18 cellular contexts compared by ENCODE assay signal in genomic region chr4:82500106-82500738, GRCh38.
DNase-seq lines count a peak whose midpoint lies in the region; ATAC-seq, FAIRE-seq and TF ChIP-seq lines count a peak whose summit lies in the region.
"Had no signal": no experiment of that assay in that cellular context is flagged by ENCODE, and none has a peak within 500 bp of the region (broad histone marks: within the 10 kb centered on the region; RNA-seq: fewer than 3 reads in every experiment).

No MANE protein-coding gene starts in this region.

- no peak overlapping the region; the same call in 1 of the 2 replicates for H2AFZ ChIP-seq in SK-N-SH (ENCODE audit: low read depth)
- no peak overlapping the region for H2AFZ ChIP-seq in astrocyte (ENCODE audit: low read depth, low read length)

- H3K4me1 Mint-ChIP-seq in astrocyte (ENCODE audit: low read depth, unreplicated experiment), result peaks cover 3% of the 10 kb centered on the region
- H3K4me1 Mint-ChIP-seq: B cell had no signal

- no peak overlapping the region for H3K4me3 Mint-ChIP-seq in astrocyte (ENCODE audit: unreplicated experiment)
- H3K4me3 Mint-ChIP-seq: activated T-cell treated with anti-CD3 and anti-CD28 coated beads, Interleukin-2, amount 50 U/mL, for 24 hours; B cell; stimulated activated naive B cell treated with anti-CD40 and anti-IgM and Interleukin-4, amounts not matched to agents 10 μg/mL and 1 μg/mL and 100 μg/mL, for 72 hours; T-helper 1 cell treated with Interleukin-12 subunit alpha and Interleukin-12 subunit beta and Interleukin-4 antibody, amounts not matched to agents 30 μg/mL and 1 μg/mL, for 36 hours had no signal

- H3K36me3 ChIP-seq in SK-N-SH (replicated peaks in 1 of 2; ENCODE audit: control insufficient read depth in 1 of 2, insufficient read depth in 2 of 2, low read length in 1 of 2), result no peaks in the 10 kb centered on the region
- no peaks in the 10 kb centered on the region for H3K36me3 ChIP-seq in astrocyte (ENCODE audit: insufficient read depth, low read length)
- no peaks in the 10 kb centered on the region for H3K36me3 ChIP-seq in tibial artery
- H3K36me3 ChIP-seq: adrenal gland had no signal

- POLR2A ChIA-PET in SK-N-SH (lab: Yijun Ruan, JAX), result no interaction called here

- H3K27ac Mint-ChIP-seq in astrocyte (ENCODE audit: unreplicated experiment), result no peak overlapping the region
- H3K27ac Mint-ChIP-seq: activated T-cell treated with anti-CD3 and anti-CD28 coated beads, Interleukin-2, amount 50 U/mL, for 24 hours; B cell; stimulated activated naive B cell treated with anti-CD40 and anti-IgM and Interleukin-4, amounts not matched to agents 10 μg/mL and 1 μg/mL and 100 μg/mL, for 72 hours; T-helper 1 cell treated with Interleukin-12 subunit alpha and Interleukin-12 subunit beta and Interleukin-4 antibody, amounts not matched to agents 30 μg/mL and 1 μg/mL, for 36 hours had no signal

- H3K4me2 ChIP-seq in SK-N-SH (no peak overlapping the region), astrocyte (ENCODE audit: low read length) (peak overlapping the region; percentile 9)

- H3K9me3 ChIP-seq in SK-N-SH, result no peaks in the 10 kb centered on the region
- no peaks in the 10 kb centered on the region for H3K9me3 ChIP-seq in astrocyte (ENCODE audit: insufficient read depth, low read depth, low read length)
- H3K9me3 ChIP-seq in tibial artery, result no peaks in the 10 kb centered on the region
- H3K9me3 ChIP-seq: adrenal gland had no signal

- H3K9ac ChIP-seq in SK-N-SH (no peak overlapping the region), astrocyte (ENCODE audit: low read length) (no peak overlapping the region)

- H3K4me1 ChIP-seq in SK-N-SH (ENCODE audit: control insufficient read depth in 1 of 2, insufficient read depth in 2 of 2, low read depth in 1 of 2, low read length in 1 of 2) (peaks cover 0 to 6% of the 10 kb centered on the region in 2 experiments; a peak in 1 of 4 replicates), astrocyte (ENCODE audit: insufficient read depth, low read length) (no peaks in the 10 kb centered on the region), tibial artery (no peaks in the 10 kb centered on the region)
- H3K4me1 ChIP-seq: adrenal gland had no signal

- intact Hi-C loops in sciatic nerve (cut with DNase I) (no loop called here), tibial artery (cut with DNase I; ENCODE audit: low total_unique reads) (no loop called here)

- no peaks in the 10 kb centered on the region for H4K20me1 ChIP-seq in SK-N-SH (ENCODE audit: insufficient read depth)
- H4K20me1 ChIP-seq in astrocyte (ENCODE audit: insufficient read depth, low read length), result no peaks in the 10 kb centered on the region

- H3K27me3 ChIP-seq in SK-N-SH (ENCODE audit: insufficient read depth) (no peaks in the 10 kb centered on the region), astrocyte (ENCODE audit: insufficient read depth, low read length) (no peaks in the 10 kb centered on the region), tibial artery (no peaks in the 10 kb centered on the region)
- H3K27me3 ChIP-seq: adrenal gland had no signal

- no peaks in the 10 kb centered on the region for H3K36me3 Mint-ChIP-seq in astrocyte (ENCODE audit: low read depth, unreplicated experiment)

- H3K79me2 ChIP-seq in SK-N-SH (ENCODE audit: insufficient read depth) (no peaks in the 10 kb centered on the region), astrocyte (ENCODE audit: insufficient read depth, low read length) (no peaks in the 10 kb centered on the region)

- TF ChIP-seq EP300 in SK-N-SH (IDR thresholded peaks at IDR 0.05; ENCODE audit: borderline replicate concordance in 1 of 2, low read depth in 1 of 2, low read length in 1 of 2), result no peak

- DNase-seq in SK-N-SH (no peak), NCI-H1417 treated with DMSO at 0.1 percent for 48 hours (lab: John Stamatoyannopoulos, UW) (peak; percentile 97), astrocyte (ENCODE audit: low read depth) (peak; percentile 39), sciatic nerve (ENCODE audit: low spot score) (no peak), tibial artery (no peak)
- DNase-seq in effector CD4-positive, alpha-beta T cell, result no peak
- DNase-seq: activated CD4-positive, alpha-beta T cell treated with anti-CD3 and anti-CD28 coated beads for 4 hours; activated T-cell treated with anti-CD3 and anti-CD28 coated beads, Interleukin-2, amount 50 U/mL, for 24 hours; adrenal gland; stimulated activated CD4-positive, alpha-beta T cell treated with anti-CD3 and anti-CD28 coated beads, Interleukin-4, amount 100 ng/mL, for 4 hours; stimulated activated naive B cell treated with anti-CD40 and anti-IgM and Interleukin-4, amounts not matched to agents 10 μg/mL and 1 μg/mL and 100 μg/mL, for 72 hours had no signal

- CTCF ChIA-PET in SK-N-SH (lab: Yijun Ruan, JAX), result interaction anchor here (1.5 kb wide), 1 partner anchor 222 kb away, joined by 5 read pairs; no protein-coding TSS in a partner anchor

- ATAC-seq in SK-N-SH treated with all-trans-retinoic acid at 6 μM for 48 hours (peak; percentile 61), sciatic nerve (peak; percentile 36), GM19324 (IDR thresholded peaks at IDR 0.05; ENCODE audit: low FRiP score, unreplicated experiment) (no peak)
- ATAC-seq: HepG2; stimulated activated naive B cell treated with anti-CD40 and anti-IgM and Interleukin-4, amounts not matched to agents 10 μg/mL and 1 μg/mL and 100 μg/mL, for 72 hours had no signal

- 44% methylated on average over 2 of the region's 2 CpGs for WGBS in SK-N-SH (ENCODE audit: low lambda C conversion rate)

- H3K4me3 ChIP-seq in SK-N-SH (ENCODE audit: low read depth in 2 of 2, low read length in 1 of 2), result no peak overlapping the region
- no peak overlapping the region for H3K4me3 ChIP-seq in astrocyte (ENCODE audit: insufficient read depth, low read depth, low read length)
- H3K4me3 ChIP-seq in tibial artery, result no peak overlapping the region
- H3K4me3 ChIP-seq: adrenal gland, coronary artery had no signal

- FAIRE-seq in astrocyte (lab: Jason Lieb, UNC), result no peak
- FAIRE-seq: GM18507, HepG2 had no signal

- TF ChIP-seq RAD21 in SK-N-SH (IDR thresholded peaks at IDR 0.05; ENCODE audit: low read length), result no peak

- H3K9me2 ChIP-seq in SK-N-SH, result no peaks in the 10 kb centered on the region

- no peaks in the 10 kb centered on the region for H3K9me3 Mint-ChIP-seq in astrocyte (ENCODE audit: unreplicated experiment)
- H3K9me3 Mint-ChIP-seq: activated T-cell treated with anti-CD3 and anti-CD28 coated beads, Interleukin-2, amount 50 U/mL, for 24 hours; stimulated activated naive B cell treated with anti-CD40 and anti-IgM and Interleukin-4, amounts not matched to agents 10 μg/mL and 1 μg/mL and 100 μg/mL, for 72 hours; T-helper 1 cell treated with Interleukin-12 subunit alpha and Interleukin-12 subunit beta and Interleukin-4 antibody, amounts not matched to agents 30 μg/mL and 1 μg/mL, for 36 hours had no signal

- H3K27me3 Mint-ChIP-seq in astrocyte (ENCODE audit: low read depth, unreplicated experiment), result no peaks in the 10 kb centered on the region
- H3K27me3 Mint-ChIP-seq: activated T-cell treated with anti-CD3 and anti-CD28 coated beads, Interleukin-2, amount 50 U/mL, for 24 hours; B cell; stimulated activated naive B cell treated with anti-CD40 and anti-IgM and Interleukin-4, amounts not matched to agents 10 μg/mL and 1 μg/mL and 100 μg/mL, for 72 hours had no signal

- H3K27ac ChIP-seq in SK-N-SH (ENCODE audit: low read depth in 2 of 2, low read length in 1 of 2) (peak overlapping the region in 1 of 2 experiments; percentile 56; a peak in 2 of 4 replicates), astrocyte (ENCODE audit: low read depth, low read length) (no peak overlapping the region), tibial artery (no peak overlapping the region)
- H3K27ac ChIP-seq: adrenal gland, coronary artery had no signal

- peaks cover 7% of the 10 kb centered on the region for H3F3A ChIP-seq in SK-N-SH (replicated peaks; ENCODE audit: insufficient read depth)

- TF ChIP-seq CTCF in SK-N-SH (IDR thresholded peaks at IDR 0.05) (no peak), astrocyte (IDR thresholded peaks at IDR 0.05; ENCODE audit: insufficient read depth, low read depth, low read length) (no peak), tibial artery (IDR thresholded peaks at IDR 0.05) (no peak)

TF ChIP-seq in SK-N-SH treated with all-trans-retinoic acid at 6 μM for 48 hours, 23 proteins besides CTCF, POLR2A, EP300 and RAD21 (continues in another document):
- TF ChIP-seq PATZ1 (CRISPR knock-in tag; IDR thresholded peaks at IDR 0.05; ENCODE audit: borderline replicate concordance) (no peak), ZC3H10 (CRISPR knock-in tag; IDR thresholded peaks at IDR 0.05) (no peak), ZNF8 (CRISPR knock-in tag; IDR thresholded peaks at IDR 0.05) (no peak)

TF ChIP-seq in SK-N-SH, 30 proteins besides CTCF, POLR2A, EP300 and RAD21 (continues in another document):
- TF ChIP-seq, protein P1, sequence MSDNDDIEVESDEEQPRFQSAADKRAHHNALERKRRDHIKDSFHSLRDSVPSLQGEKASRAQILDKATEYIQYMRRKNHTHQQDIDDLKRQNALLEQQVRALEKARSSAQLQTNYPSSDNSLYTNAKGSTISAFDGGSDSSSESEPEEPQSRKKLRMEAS (IDR thresholded peaks at IDR 0.05; ENCODE audit: low read depth), result no peak
- TF ChIP-seq NFIC (IDR thresholded peaks at IDR 0.05; ENCODE audit: borderline replicate concordance) (no peak), YY1 (IDR thresholded peaks at IDR 0.05; ENCODE audit: low read depth) (no peak), FOXJ3 (CRISPR knock-in tag; IDR thresholded peaks at IDR 0.05) (no peak)
- TF ChIP-seq, protein P2, sequence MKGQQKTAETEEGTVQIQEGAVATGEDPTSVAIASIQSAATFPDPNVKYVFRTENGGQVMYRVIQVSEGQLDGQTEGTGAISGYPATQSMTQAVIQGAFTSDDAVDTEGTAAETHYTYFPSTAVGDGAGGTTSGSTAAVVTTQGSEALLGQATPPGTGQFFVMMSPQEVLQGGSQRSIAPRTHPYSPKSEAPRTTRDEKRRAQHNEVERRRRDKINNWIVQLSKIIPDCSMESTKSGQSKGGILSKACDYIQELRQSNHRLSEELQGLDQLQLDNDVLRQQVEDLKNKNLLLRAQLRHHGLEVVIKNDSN (IDR thresholded peaks at IDR 0.05; ENCODE audit: borderline replicate concordance, low read depth), result no peak
- TF ChIP-seq, protein P3, sequence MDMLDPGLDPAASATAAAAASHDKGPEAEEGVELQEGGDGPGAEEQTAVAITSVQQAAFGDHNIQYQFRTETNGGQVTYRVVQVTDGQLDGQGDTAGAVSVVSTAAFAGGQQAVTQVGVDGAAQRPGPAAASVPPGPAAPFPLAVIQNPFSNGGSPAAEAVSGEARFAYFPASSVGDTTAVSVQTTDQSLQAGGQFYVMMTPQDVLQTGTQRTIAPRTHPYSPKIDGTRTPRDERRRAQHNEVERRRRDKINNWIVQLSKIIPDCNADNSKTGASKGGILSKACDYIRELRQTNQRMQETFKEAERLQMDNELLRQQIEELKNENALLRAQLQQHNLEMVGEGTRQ (IDR thresholded peaks at IDR 0.05; ENCODE audit: borderline replicate concordance, low read depth, low read length), result no peak

Comparison
In these comparisons a context has a peak if more than half of its experiments do, and no peak if none do; other contexts are left out.
1. DNase-seq: peak in NCI-H1417 treated with DMSO at 0.1 percent for 48 hours (single experiment) and astrocyte (single experiment); none in SK-N-SH (single experiment), sciatic nerve (single experiment), effector CD4-positive, alpha-beta T cell (single experiment) and tibial artery (0 of 2).